8 cellular contexts compared by ENCODE assay signal in genomic region chr11:45233121-45233803, GRCh38. TPM values are rescaled to one million over a fixed set of nuclear protein-coding genes. Genes with fewer than 3 reads are reported as not detected.
DNase-seq lines count a peak whose midpoint lies in the region; ATAC-seq and TF ChIP-seq lines count a peak whose summit lies in the region.

No MANE protein-coding gene starts in this region.

- intact Hi-C loops in esophagus squamous epithelium (cut with DNase I): no loop called here

- H3K4me1 ChIP-seq in OCI-LY1 (ENCODE audit: insufficient read depth, low read length, severe bottlenecking) (no peaks in the 10 kb centered on the region), esophagus squamous epithelium (no peaks in the 10 kb centered on the region)

- no peaks in the 10 kb centered on the region for H3K9me3 Mint-ChIP-seq in neural crest cell

- 69 to 72% methylated on average over 10 to 11 of the region's 17 CpGs for WGBS in esophagus squamous epithelium, 2 donors

- ATAC-seq in HG02852 (IDR thresholded peaks at IDR 0.05; ENCODE audit: unreplicated experiment): peak; percentile 79

- H3K4me1 Mint-ChIP-seq in neural crest cell: peaks cover 6% of the 10 kb centered on the region

- H3K4me3 ChIP-seq in OCI-LY1 (ENCODE audit: low read depth, low read length, poor library complexity, severe bottlenecking): no peak overlapping the region
- no peak overlapping the region for H3K4me3 ChIP-seq in esophagus squamous epithelium

- H3F3A ChIP-seq in OCI-LY1 (ENCODE audit: insufficient read depth, low read length): no peaks in the 10 kb centered on the region

- H2AFZ ChIP-seq in OCI-LY1 (ENCODE audit: low read length): no peak overlapping the region

- DNase-seq in DMS153 treated with DMSO at 0.1 percent for 48 hours (lab: John Stamatoyannopoulos, UW; ENCODE audit: unreplicated experiment): peak; percentile 59
- DNase-seq in DMS153 (lab: John Stamatoyannopoulos, UW): no peak
- peak; percentile 59 for DNase-seq in activated T-cell treated with anti-CD3 and anti-CD28 coated beads for 24 hours (ENCODE audit: low read depth)
- no peak for DNase-seq in esophagus squamous epithelium (lab: John Stamatoyannopoulos, UW)
- DNase-seq in neural crest cell (ENCODE audit: low read depth, low spot score): peak; percentile 79
- DNase-seq in substantia nigra (lab: John Stamatoyannopoulos, UW): peak in 32 of 49 donors; percentile 3 to 70 (median 24)

- H3K36me3 ChIP-seq in OCI-LY1 (ENCODE audit: insufficient read depth, low read length) (no peaks in the 10 kb centered on the region), esophagus squamous epithelium (peaks cover 0 to 13% (median 0%) of the 10 kb centered on the region in 3 donors)

- no peak for TF ChIP-seq POLR2A in esophagus squamous epithelium (IDR thresholded peaks at IDR 0.05)

- no peaks in the 10 kb centered on the region for H4K20me1 ChIP-seq in OCI-LY1 (ENCODE audit: insufficient read depth, low read length)

- H3K79me2 ChIP-seq in OCI-LY1 (ENCODE audit: insufficient read depth, low read length): no peaks in the 10 kb centered on the region

- no peaks in the 10 kb centered on the region for H3K36me3 Mint-ChIP-seq in neural crest cell (ENCODE audit: low read depth)

- no peaks in the 10 kb centered on the region for H3K9me3 ChIP-seq in OCI-LY1 (ENCODE audit: low read length)
- no peaks in the 10 kb centered on the region for H3K9me3 ChIP-seq in esophagus squamous epithelium

- peaks cover 28% of the 10 kb centered on the region for H3K27me3 Mint-ChIP-seq in neural crest cell (ENCODE audit: low read depth)

- TF ChIP-seq CTCF in OCI-LY1 (IDR thresholded peaks at IDR 0.05; ENCODE audit: low read length) (peak; percentile 75), esophagus squamous epithelium (IDR thresholded peaks at IDR 0.05) (peak; percentile 55 to 83 (median 69)), neural crest cell (conservative IDR thresholded peaks at IDR 0.05) (peak; percentile 81)

- no peak overlapping the region for H3K4me2 ChIP-seq in OCI-LY1 (ENCODE audit: low read length)

- H3K9ac ChIP-seq in OCI-LY1 (ENCODE audit: low read length): no peak overlapping the region

- H3K9me2 ChIP-seq in OCI-LY1 (ENCODE audit: low read depth, low read length): no peaks in the 10 kb centered on the region

- no peak overlapping the region for H3K4me3 Mint-ChIP-seq in neural crest cell

- no peak overlapping the region for H3K27ac Mint-ChIP-seq in neural crest cell (ENCODE audit: unreplicated experiment)

- H3K27ac ChIP-seq in OCI-LY1 (ENCODE audit: low read depth, low read length, poor library complexity, severe bottlenecking) (no peak overlapping the region), esophagus squamous epithelium (no peak overlapping the region), substantia nigra (ENCODE audit: low read depth, low read length, poor library complexity, severe bottlenecking) (no peak overlapping the region)

- H3K27me3 ChIP-seq in OCI-LY1 (ENCODE audit: insufficient read depth, low read length): no peaks in the 10 kb centered on the region
- peaks cover 0 to 11% (median 0%) of the 10 kb centered on the region in 4 donors for H3K27me3 ChIP-seq in esophagus squamous epithelium

RNA-seq across cellular contexts. Expression of gene SYT13, which starts 52.9 kb away (rescaled TPM):
- total RNA-seq in esophagus squamous epithelium (under 1 TPM in 2 of 4 donors, not detected in 2; 0.04 to 0.15 TPM), neural crest cell (1.7 TPM in 2 replicates)

Comparison
In these comparisons a context has a peak if more than half of its experiments do, and no peak if none do; other contexts are left out.
1. DNase-seq: peak in DMS153 treated with DMSO at 0.1 percent for 48 hours (single experiment), activated T-cell treated with anti-CD3 and anti-CD28 coated beads for 24 hours (single experiment), neural crest cell (single experiment) and substantia nigra (32 of 49); none in DMS153 (single experiment) and esophagus squamous epithelium (single experiment).
2. Peak in every context shown above with its lines, with median percentiles within 50 percentile points of each other: CTCF ChIP-seq.